Comparison of ENCODE assay signal across 8 cellular contexts in the genomic region with DNA sequence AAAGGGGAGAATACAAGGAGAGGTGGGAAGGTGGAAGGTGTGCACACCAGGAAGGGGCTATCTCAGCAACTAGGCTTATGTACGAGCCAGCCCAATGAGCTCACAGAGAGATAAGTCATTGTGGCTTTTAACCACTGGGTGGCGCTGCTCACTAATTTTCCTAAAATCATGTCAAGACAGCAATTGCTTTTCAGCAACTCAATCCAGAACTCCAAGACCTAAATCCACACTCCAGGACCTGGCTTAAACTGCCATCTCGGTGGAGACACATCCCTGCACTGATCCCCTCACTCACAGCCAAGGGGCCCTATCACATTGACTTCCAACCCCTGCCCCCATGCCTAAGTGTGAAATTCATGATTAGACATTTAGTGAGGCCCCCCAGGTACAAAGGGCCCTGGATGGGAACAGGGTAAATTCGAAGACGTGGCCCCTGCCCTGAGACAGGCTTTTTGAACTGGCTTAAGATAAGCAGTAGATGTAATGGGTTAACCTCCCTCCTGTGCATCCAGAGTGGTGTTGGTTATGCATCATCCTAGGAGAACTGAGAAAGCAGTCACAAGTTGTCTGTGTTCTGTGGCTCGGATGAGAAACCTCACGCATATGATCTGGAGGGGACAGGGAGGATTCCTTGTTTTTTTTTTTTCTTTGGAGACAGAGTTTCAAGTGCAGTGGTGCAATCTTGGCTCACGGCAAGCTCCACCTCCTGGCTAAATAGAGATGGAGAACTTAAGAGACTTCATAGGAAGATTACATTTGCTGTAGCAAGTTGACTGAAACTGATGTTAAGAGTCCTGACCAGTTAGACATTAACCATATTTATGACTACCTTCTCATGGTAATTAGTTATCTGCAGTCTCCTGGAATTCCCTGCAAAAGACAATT. TPM values are rescaled to one million over a fixed set of nuclear protein-coding genes. Genes with fewer than 3 reads are reported as not detected.
DNase-seq lines count a peak whose midpoint lies in the region; ATAC-seq and TF ChIP-seq lines count a peak whose summit lies in the region.

No MANE protein-coding gene starts in this region.

- 48% methylated on average over 8 of the region's 8 CpGs for WGBS in smooth muscle cell (ENCODE audit: low lambda C conversion rate)

- H3K36me3 ChIP-seq in smooth muscle cell (ENCODE audit: low read depth), result no peaks in the 10 kb centered on the region

- no peaks in the 10 kb centered on the region for H3F3A ChIP-seq in smooth muscle cell (ENCODE audit: low read depth)

- no peaks in the 10 kb centered on the region for H3K4me1 ChIP-seq in smooth muscle cell (ENCODE audit: low read depth)

- TF ChIP-seq CTCF in GM10266 (IDR thresholded peaks at IDR 0.05; ENCODE audit: control insufficient read depth, insufficient read depth, low read depth, missing control alignments) (peak; percentile 76), astrocyte of the spinal cord (IDR thresholded peaks at IDR 0.05; ENCODE audit: low read depth, low read length) (peak; percentile 75), smooth muscle cell (IDR thresholded peaks at IDR 0.05; ENCODE audit: borderline replicate concordance, insufficient read depth, poor library complexity, severe bottlenecking) (peak; percentile 73)

- in situ Hi-C loops in astrocyte of the spinal cord (cut with HindIII; ENCODE audit: low sequenced_read_pairs), result no loop called here

- ATAC-seq in GM19467 (IDR thresholded peaks at IDR 0.05; ENCODE audit: unreplicated experiment), result no peak

- H3K9ac ChIP-seq in smooth muscle cell (ENCODE audit: low read depth), result no peak overlapping the region

- no peaks in the 10 kb centered on the region for H4K20me1 ChIP-seq in smooth muscle cell (ENCODE audit: low read depth)

- DNase-seq in GM10266 (ENCODE audit: extremely low spot score), result peak; percentile 60
- peak; percentile 49 for DNase-seq in NCI-H146 (lab: John Stamatoyannopoulos, UW)
- DNase-seq in T-helper 9 cell, result peak; percentile 63
- peak; percentile 79 for DNase-seq in astrocyte of the spinal cord (ENCODE audit: low read depth, low spot score)
- peak in 45 of 51 donors; percentile 1 to 87 (median 47) for DNase-seq in hypothalamus (lab: John Stamatoyannopoulos, UW)
- peak; percentile 31 for DNase-seq in smooth muscle cell (lab: John Stamatoyannopoulos, UW; ENCODE audit: unreplicated experiment)
- DNase-seq in cortex of kidney (lab: John Stamatoyannopoulos, UW), result no peak

- H3K4me3 ChIP-seq in astrocyte of the spinal cord (ENCODE audit: low read depth, low read length) (no peak overlapping the region), smooth muscle cell (no peak overlapping the region)

- no peak overlapping the region for H3K27ac ChIP-seq in smooth muscle cell (ENCODE audit: low read depth)

- no peaks in the 10 kb centered on the region for H3K9me3 ChIP-seq in smooth muscle cell (replicated peaks; ENCODE audit: low read depth)

- no peaks in the 10 kb centered on the region for H3K79me2 ChIP-seq in smooth muscle cell (ENCODE audit: low read depth)

- no peaks in the 10 kb centered on the region for H3K27me3 ChIP-seq in smooth muscle cell (ENCODE audit: low read depth)

- H2AFZ ChIP-seq in smooth muscle cell (ENCODE audit: low read depth), result no peak overlapping the region

- no peak overlapping the region for H3K4me2 ChIP-seq in smooth muscle cell

RNA-seq across cellular contexts. Expression of a gene that starts 11.5 kb away (rescaled TPM):
- total RNA-seq in smooth muscle cell, result not detected in 2 replicates
- polyA plus RNA-seq in smooth muscle cell, result not detected in 2 replicates

RNA-seq across cellular contexts. Expression of a gene that starts 16.7 kb away (rescaled TPM):
- not detected in 2 replicates for total RNA-seq in smooth muscle cell
- polyA plus RNA-seq in smooth muscle cell, result not detected in 2 replicates

RNA-seq across cellular contexts. Expression of a gene that starts 26.3 kb away (rescaled TPM):
- not detected in 2 replicates for total RNA-seq in smooth muscle cell
- not detected in 2 replicates for polyA plus RNA-seq in smooth muscle cell

RNA-seq across cellular contexts. Expression of a gene that starts 31.6 kb away (rescaled TPM):
- not detected in 2 replicates for total RNA-seq in smooth muscle cell
- not detected in 2 replicates for polyA plus RNA-seq in smooth muscle cell

RNA-seq across cellular contexts. Expression of a gene that starts 39.2 kb away (rescaled TPM):
- 1.5 TPM in 1 of 2 replicates, not detected in the other for total RNA-seq in smooth muscle cell
- polyA plus RNA-seq in smooth muscle cell, result 0.43 TPM in 1 of 2 replicates, not detected in the other
